In genomic region chr20:3781153-3781910, GRCh38 we compare ENCODE assay signal across 8 cellular contexts. TPM values are rescaled to one million over a fixed set of nuclear protein-coding genes. Genes with fewer than 3 reads are reported as not detected.
DNase-seq lines count a peak whose midpoint lies in the region; ATAC-seq and TF ChIP-seq lines count a peak whose summit lies in the region.

SPEF1 (minus strand) TSS chr20:3781448; CDS start chr20:3781287, 161 bp downstream.

- H3K4me3 ChIP-seq in BJ (ENCODE audit: low read depth, low read length) (peak within 1 kb of the TSS; percentile 43), esophagus squamous epithelium (peak within 1 kb of the TSS; percentile 17 to 59 (median 32)), mucosa of rectum (ENCODE audit: low read length in 2 of 2) (peak within 1 kb of the TSS; percentile 53 to 63)

- no peaks in the 10 kb centered on the region for H3K9me3 Mint-ChIP-seq in activated CD4-positive, alpha-beta memory T cell treated with anti-CD3 and anti-CD28 coated beads, Interleukin-2, amount 10 ng/mL, durations not matched to agents 7 days and 5 days
- no peaks in the 10 kb centered on the region for H3K9me3 Mint-ChIP-seq in type B pancreatic cell

- no peak for TF ChIP-seq POLR2A in esophagus squamous epithelium (IDR thresholded peaks at IDR 0.05)

- H3K9me3 ChIP-seq in esophagus squamous epithelium: no peaks in the 10 kb centered on the region
- no peaks in the 10 kb centered on the region for H3K9me3 ChIP-seq in mucosa of rectum (ENCODE audit: control insufficient read depth in 2 of 2, low read length in 2 of 2)

- WGBS in esophagus squamous epithelium, 2 donors: 13 to 19% methylated on average over 17 of the region's 28 CpGs

- H3K4me1 Mint-ChIP-seq in activated CD4-positive, alpha-beta memory T cell treated with anti-CD3 and anti-CD28 coated beads, Interleukin-2, amount 10 ng/mL, durations not matched to agents 7 days and 5 days: peaks cover 59% of the 10 kb centered on the region
- H3K4me1 Mint-ChIP-seq in type B pancreatic cell (ENCODE audit: unreplicated experiment): peaks cover 32% of the 10 kb centered on the region

- CTCF ChIA-PET in BJ (lab: Yijun Ruan, JAX): interaction anchor here (0.7 to 12.0 kb wide), 19 partner anchors 10 to 218 kb away, joined by 3 to 248 read pairs (median 4); partner anchors contain the start of genes ADISSP, AP5S1 and CDC25B
- CTCF ChIA-PET in activated CD4-positive, alpha-beta memory T cell treated with anti-CD3 and anti-CD28 coated beads, Interleukin-2, amount 10 ng/mL, durations not matched to agents 7 days and 5 days (lab: Charles Lee): interaction anchor here (0.7 to 9.4 kb wide), 4 partner anchors 13 to 77 kb away, joined by 3 to 98 read pairs (median 6); partner anchors contain the start of genes ADISSP and AP5S1

- intact Hi-C loops in esophagus squamous epithelium (cut with DNase I): loop anchor here (5.0 kb wide), 1 partner anchor 41 kb away; the partner anchor contains the start of gene AP5S1

- peak; percentile 86 for DNase-seq in BJ (ENCODE audit: low read depth)
- peak; percentile 93 for DNase-seq in NCI-H524 treated with DMSO at 0.1 percent for 48 hours (lab: John Stamatoyannopoulos, UW)
- peak; percentile 51 for DNase-seq in activated CD4-positive, alpha-beta memory T cell treated with anti-CD3 and anti-CD28 coated beads, Interleukin-2, amount 10 ng/mL, durations not matched to agents 7 days and 5 days
- no peak for DNase-seq in esophagus squamous epithelium (lab: John Stamatoyannopoulos, UW)
- no peak for DNase-seq in type B pancreatic cell (ENCODE audit: extremely low spot score, unreplicated experiment)

- H3K4me1 ChIP-seq in esophagus squamous epithelium (peaks cover 54 to 77% (median 55%) of the 10 kb centered on the region in 3 donors), mucosa of rectum (ENCODE audit: control insufficient read depth in 2 of 2, insufficient read depth in 2 of 2, low read length in 2 of 2) (peaks cover 32 to 43% of the 10 kb centered on the region in 2 donors)

- peak within 1 kb of the TSS; percentile 30 for H3K4me3 Mint-ChIP-seq in activated CD4-positive, alpha-beta memory T cell treated with anti-CD3 and anti-CD28 coated beads, Interleukin-2, amount 10 ng/mL, durations not matched to agents 7 days and 5 days
- H3K4me3 Mint-ChIP-seq in type B pancreatic cell: peak within 1 kb of the TSS; percentile 83

- peaks cover 15% of the 10 kb centered on the region for H3K36me3 Mint-ChIP-seq in activated CD4-positive, alpha-beta memory T cell treated with anti-CD3 and anti-CD28 coated beads, Interleukin-2, amount 10 ng/mL, durations not matched to agents 7 days and 5 days (ENCODE audit: low read depth)
- H3K36me3 Mint-ChIP-seq in type B pancreatic cell: no peaks in the 10 kb centered on the region

- H3K27me3 Mint-ChIP-seq in activated CD4-positive, alpha-beta memory T cell treated with anti-CD3 and anti-CD28 coated beads, Interleukin-2, amount 10 ng/mL, durations not matched to agents 7 days and 5 days: peaks cover 30% of the 10 kb centered on the region
- H3K27me3 Mint-ChIP-seq in type B pancreatic cell: peaks cover 29% of the 10 kb centered on the region

- TF ChIP-seq CTCF in BJ (IDR thresholded peaks at IDR 0.05; ENCODE audit: insufficient read depth, low read depth, low read length) (peak; percentile 60), esophagus squamous epithelium (IDR thresholded peaks at IDR 0.05) (peak in 5 of 6 experiments; percentile 18 to 40 (median 29)), type B pancreatic cell (conservative IDR thresholded peaks at IDR 0.05) (peak; percentile 67)

- H3K27ac Mint-ChIP-seq in activated CD4-positive, alpha-beta memory T cell treated with anti-CD3 and anti-CD28 coated beads, Interleukin-2, amount 10 ng/mL, durations not matched to agents 7 days and 5 days: no peak within 1 kb of the TSS
- peak within 1 kb of the TSS; percentile 75 for H3K27ac Mint-ChIP-seq in type B pancreatic cell

- H3K36me3 ChIP-seq in BJ (ENCODE audit: control insufficient read depth, insufficient read depth, low read length) (peaks cover 4% of the 10 kb centered on the region; the same call in 1 of the 2 replicates), esophagus squamous epithelium (peaks cover 0 to 11% (median 0%) of the 10 kb centered on the region in 3 donors), mucosa of rectum (ENCODE audit: control insufficient read depth in 2 of 2, insufficient read depth in 2 of 2, low read length in 2 of 2) (peaks cover 5% of the 10 kb centered on the region in 2 donors)

- peak within 1 kb of the TSS in 1 of 2 donors; percentile 3 for H3K9ac ChIP-seq in mucosa of rectum (ENCODE audit: low read depth in 1 of 2, low read length in 2 of 2)

- H3K27ac ChIP-seq in esophagus squamous epithelium (peak within 1 kb of the TSS; percentile 33 to 91 (median 59)), mucosa of rectum (ENCODE audit: low read depth in 2 of 2, low read length in 2 of 2) (no peak within 1 kb of the TSS)

- ATAC-seq in GM18870 (IDR thresholded peaks at IDR 0.05; ENCODE audit: unreplicated experiment) (peak; percentile 54), HG03520 (IDR thresholded peaks at IDR 0.05; ENCODE audit: unreplicated experiment) (peak; percentile 47)

- no peaks in the 10 kb centered on the region for H3K27me3 ChIP-seq in BJ (ENCODE audit: control insufficient read depth, insufficient read depth, low read length)
- H3K27me3 ChIP-seq in esophagus squamous epithelium: no peaks in the 10 kb centered on the region
- peaks cover 10 to 12% of the 10 kb centered on the region in 2 donors for H3K27me3 ChIP-seq in mucosa of rectum (ENCODE audit: control insufficient read depth in 2 of 2, insufficient read depth in 2 of 2, low read length in 2 of 2)

- POLR2A ChIA-PET in BJ (lab: Charles Lee): interaction anchor here (0.6 to 1.1 kb wide), 4 partner anchors 13 to 260 kb away, joined by 3 to 7 read pairs (median 4); partner anchors contain the start of genes ADISSP and AP5S1
- POLR2A ChIA-PET in activated CD4-positive, alpha-beta memory T cell treated with anti-CD3 and anti-CD28 coated beads, Interleukin-2, amount 10 ng/mL, durations not matched to agents 7 days and 5 days (lab: Charles Lee): interaction anchor here (1.0 to 7.4 kb wide), 4 partner anchors 14 to 39 kb away, joined by 3 to 64 read pairs (median 4); partner anchors contain the start of genes ADISSP, AP5S1 and CDC25B

RNA-seq across cellular contexts. Expression of gene SPEF1, which starts in this region (rescaled TPM):
- 0.07 and 0.17 TPM in 2 replicates for polyA plus RNA-seq in BJ (2011; rRNA removed)
- not detected in 2 replicates for polyA minus RNA-seq in BJ (2011; rRNA and poly(A)+ RNA removed)
- not detected for total RNA-seq in activated CD4-positive, alpha-beta memory T cell treated with anti-CD3 and anti-CD28 coated beads, Interleukin-2, amount 10 ng/mL, durations not matched to agents 7 days and 5 days
- under 1 TPM in 1 of 4 donors, not detected in 3; 0.19 TPM for total RNA-seq in esophagus squamous epithelium
- total RNA-seq in type B pancreatic cell (ENCODE audit: low replicate concordance): 0.55 and 3.0 TPM in 2 replicates

Comparison
In these comparisons a context has a peak if more than half of its experiments do, and no peak if none do; other contexts are left out.
1. Peak in DNase-seq and H3K4me3 ChIP-seq in BJ; RNA of the gene not detected or under 1 TPM.
2. Peak in DNase-seq in activated CD4-positive, alpha-beta memory T cell treated with anti-CD3 and anti-CD28 coated beads, Interleukin-2, amount 10 ng/mL, durations not matched to agents 7 days and 5 days; RNA of the gene not detected or under 1 TPM.
3. H3K27ac ChIP-seq: peak in esophagus squamous epithelium (4 of 4); none in mucosa of rectum (0 of 2).
4. Peak in every context shown above with its lines, with median percentiles within 50 percentile points of each other: H3K4me3 ChIP-seq and CTCF ChIP-seq.